26 cellular contexts compared by ENCODE assay signal in genomic region chr11:78536933-78537332, GRCh38.
"Had no signal": no experiment of that assay in that cellular context is flagged by ENCODE, and none has a peak within 500 bp of the region (broad histone marks: within the 10 kb centered on the region; RNA-seq: fewer than 3 reads in every experiment).

No MANE protein-coding gene starts in this region.

- H3K4me1 Mint-ChIP-seq: immature natural killer cell had no signal

- H3K27me3 Mint-ChIP-seq: naive thymus-derived CD4-positive, alpha-beta T cell; natural killer cell treated with Interleukin-12 subunit alpha and Interleukin-12 subunit beta and Interleukin-15 and Interleukin-18, amount 100 ng/mL, for 72 hours; progenitor cell of endocrine pancreas; stimulated activated memory B cell treated with anti-CD40 and anti-IgM and Interleukin-4, amounts not matched to agents 10 μg/mL and 1 μg/mL and 100 μg/mL, for 72 hours; stimulated activated naive CD8-positive, alpha-beta T cell treated with anti-CD3 and anti-CD28 coated beads, Interleukin-15, amount 100 ng/mL, for 72 hours had no signal

- H3K4me3 Mint-ChIP-seq: immature natural killer cell; naive thymus-derived CD4-positive, alpha-beta T cell; natural killer cell treated with Interleukin-12 subunit alpha and Interleukin-12 subunit beta and Interleukin-15 and Interleukin-18, amount 100 ng/mL, for 72 hours; stimulated activated memory B cell treated with anti-CD40 and anti-IgM and Interleukin-4, amounts not matched to agents 10 μg/mL and 1 μg/mL and 100 μg/mL, for 72 hours; stimulated activated naive CD8-positive, alpha-beta T cell treated with anti-CD3 and anti-CD28 coated beads, Interleukin-15, amount 100 ng/mL, for 72 hours had no signal

- DNase-seq: hypothalamus; immature natural killer cell; kidney; left colon; left lung; lower lobe of right lung; midbrain; mucosa of descending colon; naive thymus-derived CD4-positive, alpha-beta T cell; ovary; spleen; stimulated activated CD4-positive, alpha-beta T cell treated with anti-CD3 and anti-CD28 coated beads, Interleukin-4, amount 100 ng/mL, for 24 hours; stimulated activated CD8-positive, alpha-beta memory T cell treated with anti-CD3 and anti-CD28 coated beads, Interleukin-4, amount 100 ng/mL, for 48 hours; stimulated activated naive CD4-positive, alpha-beta T cell treated with Interleukin-2 at 50 U/mL for 16 hours; stimulated activated naive CD8-positive, alpha-beta T cell treated with anti-CD3 and anti-CD28 coated beads, Interleukin-15, amount 100 ng/mL, for 72 hours; substantia nigra; thyroid gland; transverse colon; upper lobe of right lung; uterus had no signal

- H3K4me1 ChIP-seq: right atrium auricular region, uterus had no signal

- H3K36me3 Mint-ChIP-seq: natural killer cell treated with Interleukin-12 subunit alpha and Interleukin-12 subunit beta and Interleukin-15 and Interleukin-18, amount 100 ng/mL, for 72 hours had no signal

- H3K27ac ChIP-seq: left lung, lower lobe of right lung, ovary, right atrium auricular region, skin epidermis, spleen, thyroid gland, transverse colon, upper lobe of right lung, uterus had no signal

- ATAC-seq: left colon; left lung; lower lobe of right lung; mucosa of descending colon; naive thymus-derived CD4-positive, alpha-beta T cell; natural killer cell treated with Interleukin-12 subunit alpha and Interleukin-12 subunit beta and Interleukin-15 and Interleukin-18, amount 100 ng/mL, for 72 hours; sciatic nerve; stimulated activated memory B cell treated with anti-CD40 and anti-IgM and Interleukin-4, amounts not matched to agents 10 μg/mL and 1 μg/mL and 100 μg/mL, for 72 hours; stimulated activated naive CD8-positive, alpha-beta T cell treated with anti-CD3 and anti-CD28 coated beads, Interleukin-15, amount 100 ng/mL, for 72 hours; upper lobe of right lung had no signal

- H3K9me3 ChIP-seq: left lung, lower lobe of right lung, mucosa of descending colon, ovary, right atrium auricular region, spleen, thyroid gland, transverse colon, upper lobe of right lung, uterus had no signal

- H3K9me3 Mint-ChIP-seq: immature natural killer cell; naive thymus-derived CD4-positive, alpha-beta T cell; natural killer cell treated with Interleukin-12 subunit alpha and Interleukin-12 subunit beta and Interleukin-15 and Interleukin-18, amount 100 ng/mL, for 72 hours; stimulated activated memory B cell treated with anti-CD40 and anti-IgM and Interleukin-4, amounts not matched to agents 10 μg/mL and 1 μg/mL and 100 μg/mL, for 72 hours; stimulated activated naive CD8-positive, alpha-beta T cell treated with anti-CD3 and anti-CD28 coated beads, Interleukin-15, amount 100 ng/mL, for 72 hours had no signal

- H3K27me3 ChIP-seq: left lung, right atrium auricular region, spleen, thyroid gland, transverse colon, upper lobe of right lung, uterus had no signal

- H3K4me3 ChIP-seq: left lung, lower lobe of right lung, mucosa of descending colon, ovary, right atrium auricular region, skin epidermis, spleen, thyroid gland, transverse colon, upper lobe of right lung, uterus had no signal

- H3K27ac Mint-ChIP-seq: immature natural killer cell; naive thymus-derived CD4-positive, alpha-beta T cell; natural killer cell treated with Interleukin-12 subunit alpha and Interleukin-12 subunit beta and Interleukin-15 and Interleukin-18, amount 100 ng/mL, for 72 hours; progenitor cell of endocrine pancreas; stimulated activated memory B cell treated with anti-CD40 and anti-IgM and Interleukin-4, amounts not matched to agents 10 μg/mL and 1 μg/mL and 100 μg/mL, for 72 hours; stimulated activated naive CD8-positive, alpha-beta T cell treated with anti-CD3 and anti-CD28 coated beads, Interleukin-15, amount 100 ng/mL, for 72 hours had no signal
